ENCODE assay signal across 19 cellular contexts in genomic region chr12:25435431-25435830, GRCh38.
"Had no signal": no experiment of that assay in that cellular context is flagged by ENCODE, and none has a peak within 500 bp of the region (broad histone marks: within the 10 kb centered on the region; RNA-seq: fewer than 3 reads in every experiment).

No MANE protein-coding gene starts in this region.

- H3K27ac ChIP-seq: brain microvascular endothelial cell, pancreas had no signal

- DNase-seq: activated B cell treated with CpG ODN at 0.5 μM for 24 hours; activated CD4-positive, alpha-beta T cell treated with anti-CD3 and anti-CD28 coated beads for 48 hours; activated CD8-positive, alpha-beta memory T cell treated with anti-CD3 and anti-CD28 coated beads, Interleukin-2, amount 50 U/mL, for 4 hours; activated CD8-positive, alpha-beta T cell treated with anti-CD3 and anti-CD28 coated beads, Interleukin-2, amount 10 ng/mL, durations not matched to agents 7 days and 5 days; brain microvascular endothelial cell; cortex of kidney; effector CD8-positive, alpha-beta T cell; foreskin melanocyte; immature natural killer cell; stimulated activated CD4-positive, alpha-beta T cell treated with anti-CD3 and anti-CD28 coated beads, Interleukin-15, amount 100 ng/mL, for 24 hours; stimulated activated CD4-positive, alpha-beta T cell treated with anti-CD3 and anti-CD28 coated beads, Interleukin-4, amount 100 ng/mL, for 1 hour; stimulated activated naive B cell treated with anti-CD40 and anti-IgM and Interleukin-4, amounts not matched to agents 10 μg/mL and 1 μg/mL and 100 μg/mL, for 72 hours; T-helper 2 cell; tibial artery had no signal

- FAIRE-seq: pancreas, urothelium cell line had no signal

- H3K27me3 Mint-ChIP-seq: activated B cell treated with CpG ODN at 0.5 μM for 24 hours; activated naive CD8-positive, alpha-beta T cell treated with anti-CD3 and anti-CD28 coated beads, Interleukin-2, amount 10 ng/mL, durations not matched to agents 7 days and 5 days had no signal

- H3K9me3 ChIP-seq: pancreas, tibial artery had no signal

- H3K36me3 Mint-ChIP-seq: activated naive CD8-positive, alpha-beta T cell treated with anti-CD3 and anti-CD28 coated beads, Interleukin-2, amount 10 ng/mL, durations not matched to agents 7 days and 5 days; immature natural killer cell; stimulated activated naive B cell treated with anti-CD40 and anti-IgM and Interleukin-4, amounts not matched to agents 10 μg/mL and 1 μg/mL and 100 μg/mL, for 72 hours had no signal

- H3K4me3 Mint-ChIP-seq: activated B cell treated with CpG ODN at 0.5 μM for 24 hours, neural crest cell had no signal

- H3K27ac Mint-ChIP-seq: activated B cell treated with CpG ODN at 0.5 μM for 24 hours; stimulated activated naive B cell treated with anti-CD40 and anti-IgM and Interleukin-4, amounts not matched to agents 10 μg/mL and 1 μg/mL and 100 μg/mL, for 72 hours had no signal

- H3K27me3 ChIP-seq: brain microvascular endothelial cell, pancreas, tibial artery had no signal

- H3K36me3 ChIP-seq: brain microvascular endothelial cell, pancreas, tibial artery had no signal

- H3K9me3 Mint-ChIP-seq: activated B cell treated with CpG ODN at 0.5 μM for 24 hours; activated naive CD8-positive, alpha-beta T cell treated with anti-CD3 and anti-CD28 coated beads, Interleukin-2, amount 10 ng/mL, durations not matched to agents 7 days and 5 days; activated T-cell treated with anti-CD3 and anti-CD28 coated beads, Interleukin-2, amount 50 U/mL, for 72 hours; immature natural killer cell; neural crest cell; stimulated activated naive B cell treated with anti-CD40 and anti-IgM and Interleukin-4, amounts not matched to agents 10 μg/mL and 1 μg/mL and 100 μg/mL, for 72 hours had no signal
